Comparison of ENCODE assay signal across 20 cellular contexts in the genomic region with DNA sequence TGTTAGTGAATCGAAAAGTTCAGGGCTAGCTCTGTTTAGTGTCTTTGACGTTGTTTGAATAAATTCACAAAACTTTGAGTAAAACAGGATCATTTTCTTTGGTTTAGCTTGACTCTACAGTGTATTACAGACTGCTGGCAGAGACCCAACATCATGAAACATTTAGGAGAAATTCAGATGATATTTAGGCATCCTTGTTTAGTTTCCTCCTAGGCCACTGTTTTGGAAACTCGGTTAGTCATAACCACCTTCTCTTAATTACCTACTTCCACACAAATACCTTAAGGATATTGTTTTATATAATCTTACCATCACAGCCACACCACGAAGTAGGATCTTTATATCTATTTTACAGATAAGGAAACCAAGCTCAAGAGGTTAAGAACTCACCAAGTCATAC. TPM values are rescaled to one million over a fixed set of nuclear protein-coding genes. Genes with fewer than 3 reads are reported as not detected.
DNase-seq lines count a peak whose midpoint lies in the region; ATAC-seq and TF ChIP-seq lines count a peak whose summit lies in the region.
"Had no signal": no experiment of that assay in that cellular context is flagged by ENCODE, and none has a peak within 500 bp of the region (broad histone marks: within the 10 kb centered on the region; RNA-seq: fewer than 3 reads in every experiment).

No MANE protein-coding gene starts in this region.

- H3K4me1 Mint-ChIP-seq in HFFc6 (ENCODE audit: low read depth), result peaks cover 38% of the 10 kb centered on the region
- peaks cover 68% of the 10 kb centered on the region for H3K4me1 Mint-ChIP-seq in chondrocyte (ENCODE audit: low read depth)
- H3K4me1 Mint-ChIP-seq in naive thymus-derived CD8-positive, alpha-beta T cell, result peaks cover 2 to 11% (median 5%) of the 10 kb centered on the region in 4 donors
- peaks cover 4% of the 10 kb centered on the region for H3K4me1 Mint-ChIP-seq in glutamatergic neuron (ENCODE audit: low read depth, unreplicated experiment)

- no peak overlapping the region for H2BK12ac ChIP-seq in mesenchymal stem cell (ENCODE audit: low read length in 2 of 2)

- POLR2A ChIA-PET in naive thymus-derived CD8-positive, alpha-beta T cell (lab: Charles Lee), result no interaction called here

- no peaks in the 10 kb centered on the region for H3K9me3 Mint-ChIP-seq in HFFc6
- no peaks in the 10 kb centered on the region for H3K9me3 Mint-ChIP-seq in chondrocyte (ENCODE audit: low read depth)
- H3K9me3 Mint-ChIP-seq in naive thymus-derived CD8-positive, alpha-beta T cell, result no peaks in the 10 kb centered on the region
- no peaks in the 10 kb centered on the region for H3K9me3 Mint-ChIP-seq in glutamatergic neuron (ENCODE audit: unreplicated experiment)
- H3K9me3 Mint-ChIP-seq: activated naive CD8-positive, alpha-beta T cell treated with anti-CD3 and anti-CD28 coated beads, Interleukin-2, amount 10 ng/mL, durations not matched to agents 7 days and 5 days had no signal

- H3K4me2 ChIP-seq in mesenchymal stem cell (ENCODE audit: low read length, poor library complexity, severe bottlenecking), result no peak overlapping the region

- no peak overlapping the region for H3K4ac ChIP-seq in mesenchymal stem cell (ENCODE audit: low read depth in 1 of 2, low read length in 2 of 2)

- no peak overlapping the region for H3K4me3 ChIP-seq in mesenchymal stem cell (ENCODE audit: insufficient read depth in 1 of 2, low read depth in 1 of 2, low read length in 2 of 2)
- H3K4me3 ChIP-seq: skin epidermis had no signal

- no peaks in the 10 kb centered on the region for H3K27me3 ChIP-seq in mesenchymal stem cell (ENCODE audit: control insufficient read depth in 1 of 2, insufficient read depth in 1 of 2, low read length in 2 of 2)

- H3K27ac ChIP-seq in mesenchymal stem cell (ENCODE audit: low read length, poor library complexity, severe bottlenecking), result no peak overlapping the region

- H3K36me3 ChIP-seq in mesenchymal stem cell (ENCODE audit: control insufficient read depth in 1 of 2, insufficient read depth in 2 of 2, low read depth in 1 of 2, low read length in 2 of 2), result peaks cover 8 to 13% of the 10 kb centered on the region in 2 experiments

- WGBS in mesenchymal stem cell, result 82% methylated on average over 4 of the region's 4 CpGs

- H3K36me3 Mint-ChIP-seq in HFFc6 (ENCODE audit: low read depth), result peaks cover 15% of the 10 kb centered on the region
- H3K36me3 Mint-ChIP-seq in chondrocyte (ENCODE audit: low read depth), result peaks cover 2% of the 10 kb centered on the region
- H3K36me3 Mint-ChIP-seq in naive thymus-derived CD8-positive, alpha-beta T cell, result peaks cover 0 to 4% (median 0%) of the 10 kb centered on the region in 3 donors
- peaks cover 5% of the 10 kb centered on the region for H3K36me3 Mint-ChIP-seq in glutamatergic neuron (ENCODE audit: unreplicated experiment)

- peak overlapping the region; percentile 67 for H3K9ac ChIP-seq in mesenchymal stem cell (ENCODE audit: low read length)

- peak overlapping the region; percentile 61 for H3K27ac Mint-ChIP-seq in HFFc6
- peak overlapping the region; percentile 81 for H3K27ac Mint-ChIP-seq in chondrocyte (ENCODE audit: unreplicated experiment)
- no peak overlapping the region for H3K27ac Mint-ChIP-seq in naive thymus-derived CD8-positive, alpha-beta T cell
- H3K27ac Mint-ChIP-seq in glutamatergic neuron (ENCODE audit: unreplicated experiment), result no peak overlapping the region
- H3K27ac Mint-ChIP-seq: activated naive CD8-positive, alpha-beta T cell treated with anti-CD3 and anti-CD28 coated beads, Interleukin-2, amount 10 ng/mL, durations not matched to agents 7 days and 5 days; nephron progenitor cell; T-helper 17 cell had no signal

- H2BK15ac ChIP-seq in mesenchymal stem cell (ENCODE audit: low read depth, poor library complexity, severe bottlenecking), result no peak overlapping the region

- H3K79me1 ChIP-seq in mesenchymal stem cell (replicated peaks; ENCODE audit: low read length, poor library complexity, severe bottlenecking), result no peaks in the 10 kb centered on the region

- H2BK5ac ChIP-seq in mesenchymal stem cell (ENCODE audit: low read depth, low read length, poor library complexity, severe bottlenecking), result no peak overlapping the region

- TF ChIP-seq CTCF in HFFc6 (IDR thresholded peaks at IDR 0.05) (no peak), chondrocyte (IDR thresholded peaks at IDR 0.05) (no peak), glutamatergic neuron (IDR thresholded peaks at IDR 0.05; ENCODE audit: partially characterized antibody, unreplicated experiment) (no peak)

- H4K8ac ChIP-seq in mesenchymal stem cell (ENCODE audit: low read length), result no peak overlapping the region

- H3K23ac ChIP-seq in mesenchymal stem cell (ENCODE audit: low read length in 2 of 2), result no peak overlapping the region

- H4K91ac ChIP-seq in mesenchymal stem cell (ENCODE audit: low read length), result no peak overlapping the region

- H2BK120ac ChIP-seq in mesenchymal stem cell (ENCODE audit: low read depth, low read length), result no peak overlapping the region

- H3K27me3 Mint-ChIP-seq in HFFc6 (ENCODE audit: insufficient read depth) (no peaks in the 10 kb centered on the region; the same call in none of the 2 replicates), chondrocyte (ENCODE audit: low read depth) (no peaks in the 10 kb centered on the region), glutamatergic neuron (ENCODE audit: unreplicated experiment) (no peaks in the 10 kb centered on the region)
- H3K27me3 Mint-ChIP-seq in naive thymus-derived CD8-positive, alpha-beta T cell, result no peaks in the 10 kb centered on the region
- H3K27me3 Mint-ChIP-seq: activated naive CD8-positive, alpha-beta T cell treated with anti-CD3 and anti-CD28 coated beads, Interleukin-2, amount 10 ng/mL, durations not matched to agents 7 days and 5 days; T-helper 17 cell had no signal

- H3K18ac ChIP-seq in mesenchymal stem cell (ENCODE audit: low read depth in 1 of 2, low read length in 2 of 2), result no peak overlapping the region

- ATAC-seq in naive thymus-derived CD8-positive, alpha-beta T cell, result no peak
- no peak for ATAC-seq in GM18909 (IDR thresholded peaks at IDR 0.05; ENCODE audit: poor library complexity, unreplicated experiment)
- ATAC-seq: left lobe of liver, T-helper 17 cell had no signal

- DNase-seq in AG08395 (ENCODE audit: low spot score) (peak; percentile 54), HFFc6 (peak; percentile 55), chondrocyte (ENCODE audit: low spot score) (no peak), mesenchymal stem cell (no peak), NCI-H524 treated with DMSO at 0.1 percent for 48 hours (lab: John Stamatoyannopoulos, UW) (no peak), glutamatergic neuron (no peak)
- no peak for DNase-seq in naive thymus-derived CD8-positive, alpha-beta T cell
- DNase-seq: activated CD4-positive, alpha-beta T cell treated with anti-CD3 and anti-CD28 coated beads for 1 hour; activated naive CD8-positive, alpha-beta T cell treated with anti-CD3 and anti-CD28 coated beads, Interleukin-2, amount 10 ng/mL, durations not matched to agents 7 days and 5 days; activated T-cell treated with anti-CD3 and anti-CD28 coated beads, Interleukin-2, amount 50 U/mL, for 1 hour; AML-193; hypothalamus; NCI-H2081; NCI-H82; nephron progenitor cell; stimulated activated naive CD4-positive, alpha-beta T cell; T-helper 17 cell had no signal

- peaks cover 11% of the 10 kb centered on the region for H3K4me1 ChIP-seq in mesenchymal stem cell (ENCODE audit: control insufficient read depth, insufficient read depth, low read depth, low read length)

- no peak overlapping the region for H3K14ac ChIP-seq in mesenchymal stem cell (ENCODE audit: low read length in 2 of 2)

- H3K4me3 Mint-ChIP-seq in HFFc6, result no peak overlapping the region
- H3K4me3 Mint-ChIP-seq in chondrocyte (ENCODE audit: unreplicated experiment), result no peak overlapping the region
- H3K4me3 Mint-ChIP-seq in naive thymus-derived CD8-positive, alpha-beta T cell, result no peak overlapping the region
- no peak overlapping the region for H3K4me3 Mint-ChIP-seq in glutamatergic neuron (ENCODE audit: unreplicated experiment)
- H3K4me3 Mint-ChIP-seq: activated naive CD8-positive, alpha-beta T cell treated with anti-CD3 and anti-CD28 coated beads, Interleukin-2, amount 10 ng/mL, durations not matched to agents 7 days and 5 days; nephron progenitor cell; T-helper 17 cell had no signal

- H3K9me3 ChIP-seq in mesenchymal stem cell (ENCODE audit: control insufficient read depth, low read length), result no peaks in the 10 kb centered on the region

- no peak overlapping the region for H2AK5ac ChIP-seq in mesenchymal stem cell (ENCODE audit: low read length, severe bottlenecking)

- no peak overlapping the region for H2AFZ ChIP-seq in mesenchymal stem cell (ENCODE audit: low read depth, low read length)

RNA-seq across cellular contexts. Expression of gene LIMS1, which starts 7.8 kb away (rescaled TPM):
- 10 to 100 TPM; 57.0 to 58.7 (median 57.8) TPM for total RNA-seq in HFFc6 (2021; fragmentation: NEBNext Ultra II Directional; extraction: Animal tissue kit (Norgen Biotek cat#: 25700))
- 101 to 148 TPM (median 145 TPM) in 3 replicates for total RNA-seq in chondrocyte
- polyA plus RNA-seq in mesenchymal stem cell (2013, experiment 1 of 2), result 146 TPM
- 150 TPM for polyA plus RNA-seq in mesenchymal stem cell (2013, experiment 2 of 2)
- total RNA-seq in naive thymus-derived CD8-positive, alpha-beta T cell, result 10 to 100 TPM; 20.9 to 22.2 TPM
- polyA plus RNA-seq in naive thymus-derived CD8-positive, alpha-beta T cell, result 10 to 100 TPM; 21.8 to 25.9 (median 21.9) TPM
- 18.5 TPM for total RNA-seq in glutamatergic neuron (ENCODE audit: unreplicated experiment)

Comparison
In these comparisons a context has a peak if more than half of its experiments do, and no peak if none do; other contexts are left out.
1. DNase-seq: peak in AG08395 (single experiment) and HFFc6 (single experiment); none in chondrocyte (single experiment), mesenchymal stem cell (single experiment), naive thymus-derived CD8-positive, alpha-beta T cell (0 of 10), NCI-H524 treated with DMSO at 0.1 percent for 48 hours (single experiment) and glutamatergic neuron (single experiment).
2. H3K27ac Mint-ChIP-seq: peak in HFFc6 (single experiment) and chondrocyte (single experiment); none in naive thymus-derived CD8-positive, alpha-beta T cell (0 of 10) and glutamatergic neuron (single experiment).